In the genomic region with DNA sequence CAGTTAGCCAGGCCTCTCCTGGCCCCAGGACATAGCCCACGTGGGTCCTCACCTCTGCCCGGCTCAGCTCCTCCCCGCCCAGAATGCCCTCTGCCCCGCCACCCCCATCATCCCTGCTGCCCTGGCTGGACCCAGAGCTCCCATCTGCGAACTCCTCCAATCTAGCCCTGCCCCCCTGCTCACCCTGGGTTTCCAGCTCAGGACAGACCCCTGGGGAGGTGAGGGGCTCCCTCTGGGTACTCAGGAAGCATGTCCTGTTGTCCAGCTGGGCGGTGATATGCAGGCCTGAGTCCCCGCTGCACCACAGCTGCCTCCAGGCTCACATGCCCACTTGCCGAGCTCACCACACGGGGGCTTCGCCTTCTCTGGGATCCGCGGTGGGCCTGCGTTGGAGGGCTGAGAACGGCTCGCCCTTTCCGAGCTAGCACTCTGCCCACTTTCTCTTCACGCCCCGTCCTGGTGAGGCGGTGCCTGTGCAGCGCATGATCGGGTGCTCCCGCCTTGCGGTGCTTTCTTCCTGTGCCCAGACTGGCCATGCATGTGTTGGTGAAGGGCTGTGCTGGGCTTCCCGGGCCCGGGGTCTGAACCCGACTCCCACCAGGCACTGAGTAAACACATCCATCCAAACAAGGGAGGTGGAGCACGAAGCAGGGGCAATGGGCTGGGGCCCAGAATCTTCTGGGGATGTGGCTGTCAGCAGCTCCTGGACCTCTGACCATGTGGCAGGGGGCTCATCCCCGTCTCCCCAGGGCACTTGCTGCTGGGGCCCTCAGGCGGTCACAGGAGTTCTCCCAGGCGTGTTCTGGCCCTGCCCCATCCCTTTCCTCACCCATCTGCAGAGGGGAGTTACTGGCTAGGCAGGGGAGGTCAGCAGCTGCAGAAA, we compare ENCODE assay signal across 18 cellular contexts.
A peak's percentile ranks its signal among the peaks of the same experiment; 100 is the strongest.
DNase-seq lines count a peak whose midpoint lies in the region; TF ChIP-seq lines count a peak whose summit lies in the region.
"Had no signal": no experiment of that assay in that cellular context is flagged by ENCODE, and none has a peak within 500 bp of the region (broad histone marks: within the 10 kb centered on the region; RNA-seq: fewer than 3 reads in every experiment).

No MANE protein-coding gene starts in this region.

- no peak overlapping the region for H2BK12ac ChIP-seq in mesenchymal stem cell (ENCODE audit: low read length in 2 of 2)

- H3K4me2 ChIP-seq in mesenchymal stem cell (ENCODE audit: low read length, poor library complexity, severe bottlenecking): no peak overlapping the region

- H3K9me3 Mint-ChIP-seq in endodermal cell (no peaks in the 10 kb centered on the region), endothelial cell (ENCODE audit: unreplicated experiment) (no peaks in the 10 kb centered on the region)
- H3K9me3 Mint-ChIP-seq: activated T-helper 2 cell treated with anti-CD3 and anti-CD28 coated beads, Interferon-gamma antibody, Interleukin-2, Interleukin-4, amounts not matched to agents 10 μg/mL and 5 μg/mL and 100 μg/mL, durations not matched to agents 14 hours and 24 hours and 36 hours; CD14-positive monocyte had no signal

- no peaks in the 10 kb centered on the region for H3K27me3 ChIP-seq in right atrium auricular region
- H3K27me3 ChIP-seq in endodermal cell (ENCODE audit: control insufficient read depth, insufficient read depth, low read length, poor library complexity, severe bottlenecking): no peaks in the 10 kb centered on the region
- H3K27me3 ChIP-seq in mesenchymal stem cell (ENCODE audit: control insufficient read depth in 1 of 2, insufficient read depth in 1 of 2, low read length in 2 of 2): no peaks in the 10 kb centered on the region
- H3K27me3 ChIP-seq: upper lobe of left lung had no signal

- intact Hi-C loops in cardiac septum (cut with DNase I): loop anchor here (10.0 kb wide), 1 partner anchor 168 kb away; a partner anchor contains a TSS

- H3K9me3 ChIP-seq in right atrium auricular region: no peaks in the 10 kb centered on the region
- no peaks in the 10 kb centered on the region for H3K9me3 ChIP-seq in endodermal cell (ENCODE audit: control insufficient read depth, low read length)
- H3K9me3 ChIP-seq in mesenchymal stem cell (ENCODE audit: control insufficient read depth, low read length): no peaks in the 10 kb centered on the region
- H3K9me3 ChIP-seq: stomach, upper lobe of left lung had no signal

- H3K4me1 Mint-ChIP-seq in endodermal cell (peaks cover 31% of the 10 kb centered on the region), endothelial cell (ENCODE audit: unreplicated experiment) (peaks cover 54% of the 10 kb centered on the region)

- no peak overlapping the region for H3K27ac Mint-ChIP-seq in endodermal cell
- no peak overlapping the region for H3K27ac Mint-ChIP-seq in endothelial cell (ENCODE audit: unreplicated experiment)
- H3K27ac Mint-ChIP-seq: activated CD4-positive, alpha-beta T cell treated with anti-CD3 and anti-CD28 coated beads for 36 hours; activated T-helper 2 cell treated with anti-CD3 and anti-CD28 coated beads, Interferon-gamma antibody, Interleukin-2, Interleukin-4, amounts not matched to agents 10 μg/mL and 5 μg/mL and 100 μg/mL, durations not matched to agents 14 hours and 24 hours and 36 hours had no signal

- H3K4me3 ChIP-seq in right atrium auricular region: no peak overlapping the region
- H3K4me3 ChIP-seq in endodermal cell (ENCODE audit: low read length): no peak overlapping the region
- no peak overlapping the region for H3K4me3 ChIP-seq in mesenchymal stem cell (ENCODE audit: insufficient read depth in 1 of 2, low read depth in 1 of 2, low read length in 2 of 2)
- H3K4me3 ChIP-seq: stomach, upper lobe of left lung had no signal

- H4K91ac ChIP-seq in mesenchymal stem cell (ENCODE audit: low read length): peak overlapping the region; percentile 24

- H3K4me1 ChIP-seq in right atrium auricular region (peaks cover 0 to 35% of the 10 kb centered on the region in 2 donors), endodermal cell (ENCODE audit: control insufficient read depth, insufficient read depth, low read length) (peaks cover 25% of the 10 kb centered on the region), mesenchymal stem cell (ENCODE audit: control insufficient read depth, insufficient read depth, low read depth, low read length) (peaks cover 49% of the 10 kb centered on the region)

- no peak overlapping the region for H2BK5ac ChIP-seq in mesenchymal stem cell (ENCODE audit: low read depth, low read length, poor library complexity, severe bottlenecking)

- H3K4ac ChIP-seq in mesenchymal stem cell (ENCODE audit: low read depth in 1 of 2, low read length in 2 of 2): peak overlapping the region in 1 of 2 experiments; percentile 41

- H3K9ac ChIP-seq in endodermal cell (ENCODE audit: extremely low read depth, low read length, poor library complexity, severe bottlenecking) (no peak overlapping the region), mesenchymal stem cell (ENCODE audit: low read length) (no peak overlapping the region)

- no peak overlapping the region for H2AK5ac ChIP-seq in mesenchymal stem cell (ENCODE audit: low read length, severe bottlenecking)

- H3K23ac ChIP-seq in mesenchymal stem cell (ENCODE audit: low read length in 2 of 2): no peak overlapping the region

- no peak overlapping the region for H2BK15ac ChIP-seq in mesenchymal stem cell (ENCODE audit: low read depth, poor library complexity, severe bottlenecking)

- H2AFZ ChIP-seq in mesenchymal stem cell (ENCODE audit: low read depth, low read length): no peak overlapping the region

- peak; percentile 46 for DNase-seq in right atrium auricular region (ENCODE audit: low spot score)
- no peak for DNase-seq in cardiac septum (ENCODE audit: low spot score)
- DNase-seq in endodermal cell: peak; percentile 71
- DNase-seq in mesenchymal stem cell: no peak
- no peak for DNase-seq in stimulated activated CD8-positive, alpha-beta memory T cell treated with anti-CD3 and anti-CD28 coated beads, Interleukin-4, amount 100 ng/mL, for 48 hours
- no peak for DNase-seq in LoVo (ENCODE audit: low spot score)
- no peak for DNase-seq in mucosa of gallbladder (ENCODE audit: low spot score)
- DNase-seq in endothelial cell (ENCODE audit: low spot score): no peak
- DNase-seq: activated CD4-positive, alpha-beta T cell treated with anti-CD3 and anti-CD28 coated beads for 36 hours; DMS 273 treated with DMSO at 0.1 percent for 48 hours; left ventricle myocardium superior; NCI-H2107; NCI-H524; stimulated activated CD4-positive, alpha-beta T cell treated with anti-CD3 and anti-CD28 coated beads, Interleukin-1b, Interleukin-23, amount 100 ng/mL, for 48 hours; stomach had no signal

- no peak overlapping the region for H3K4me3 Mint-ChIP-seq in endodermal cell
- H3K4me3 Mint-ChIP-seq in endothelial cell (ENCODE audit: unreplicated experiment): no peak overlapping the region
- H3K4me3 Mint-ChIP-seq: activated CD4-positive, alpha-beta T cell treated with anti-CD3 and anti-CD28 coated beads for 36 hours; CD14-positive monocyte had no signal

- TF ChIP-seq CTCF in right atrium auricular region (IDR thresholded peaks at IDR 0.05) (no peak), endodermal cell (conservative IDR thresholded peaks at IDR 0.05) (peak; percentile 49), endothelial cell (IDR thresholded peaks at IDR 0.05; ENCODE audit: unreplicated experiment) (no peak)

- no peaks in the 10 kb centered on the region for H3K36me3 Mint-ChIP-seq in endodermal cell (ENCODE audit: low read depth)
- H3K36me3 Mint-ChIP-seq in endothelial cell (ENCODE audit: low read depth, unreplicated experiment): peaks cover 10% of the 10 kb centered on the region

- H3K18ac ChIP-seq in mesenchymal stem cell (ENCODE audit: low read depth in 1 of 2, low read length in 2 of 2): no peak overlapping the region

- H3K27ac ChIP-seq in right atrium auricular region (no peak overlapping the region), endodermal cell (ENCODE audit: low read depth, low read length) (no peak overlapping the region), mesenchymal stem cell (ENCODE audit: low read length, poor library complexity, severe bottlenecking) (no peak overlapping the region)
- H3K27ac ChIP-seq: stomach, upper lobe of left lung had no signal

- no peak overlapping the region for H4K8ac ChIP-seq in mesenchymal stem cell (ENCODE audit: low read length)

- WGBS in endodermal cell (ENCODE audit: insufficient coverage in 1 of 2, insufficient read length in 1 of 2), 2 experiments: 86 to 87% methylated on average over 14 to 30 of the region's 30 CpGs
- WGBS in mesenchymal stem cell: 90% methylated on average over 30 of the region's 30 CpGs

- H3K27me3 Mint-ChIP-seq in endodermal cell (ENCODE audit: insufficient read depth): no peaks in the 10 kb centered on the region
- H3K27me3 Mint-ChIP-seq in endothelial cell (ENCODE audit: unreplicated experiment): peaks cover 16% of the 10 kb centered on the region

- H3K36me3 ChIP-seq in right atrium auricular region: no peaks in the 10 kb centered on the region
- no peaks in the 10 kb centered on the region for H3K36me3 ChIP-seq in endodermal cell (ENCODE audit: control insufficient read depth, insufficient read depth, low read length)
- H3K36me3 ChIP-seq in mesenchymal stem cell (ENCODE audit: control insufficient read depth in 1 of 2, insufficient read depth in 2 of 2, low read depth in 1 of 2, low read length in 2 of 2): peaks cover 0 to 15% of the 10 kb centered on the region in 2 experiments
- H3K36me3 ChIP-seq: stomach, upper lobe of left lung had no signal

- H3K14ac ChIP-seq in mesenchymal stem cell (ENCODE audit: low read length in 2 of 2): peak overlapping the region in 1 of 2 experiments; percentile 1

- peaks cover 53% of the 10 kb centered on the region for H3K79me1 ChIP-seq in mesenchymal stem cell (replicated peaks; ENCODE audit: low read length, poor library complexity, severe bottlenecking)

- no peak overlapping the region for H2BK120ac ChIP-seq in mesenchymal stem cell (ENCODE audit: low read depth, low read length)

Comparison
In these comparisons a context has a peak if more than half of its experiments do, and no peak if none do; other contexts are left out.
1. DNase-seq: peak in right atrium auricular region (single experiment) and endodermal cell (single experiment); none in cardiac septum (single experiment), mesenchymal stem cell (single experiment), stimulated activated CD8-positive, alpha-beta memory T cell treated with anti-CD3 and anti-CD28 coated beads, Interleukin-4, amount 100 ng/mL, for 48 hours (single experiment), LoVo (single experiment), mucosa of gallbladder (single experiment) and endothelial cell (single experiment).